In the genomic region with DNA sequence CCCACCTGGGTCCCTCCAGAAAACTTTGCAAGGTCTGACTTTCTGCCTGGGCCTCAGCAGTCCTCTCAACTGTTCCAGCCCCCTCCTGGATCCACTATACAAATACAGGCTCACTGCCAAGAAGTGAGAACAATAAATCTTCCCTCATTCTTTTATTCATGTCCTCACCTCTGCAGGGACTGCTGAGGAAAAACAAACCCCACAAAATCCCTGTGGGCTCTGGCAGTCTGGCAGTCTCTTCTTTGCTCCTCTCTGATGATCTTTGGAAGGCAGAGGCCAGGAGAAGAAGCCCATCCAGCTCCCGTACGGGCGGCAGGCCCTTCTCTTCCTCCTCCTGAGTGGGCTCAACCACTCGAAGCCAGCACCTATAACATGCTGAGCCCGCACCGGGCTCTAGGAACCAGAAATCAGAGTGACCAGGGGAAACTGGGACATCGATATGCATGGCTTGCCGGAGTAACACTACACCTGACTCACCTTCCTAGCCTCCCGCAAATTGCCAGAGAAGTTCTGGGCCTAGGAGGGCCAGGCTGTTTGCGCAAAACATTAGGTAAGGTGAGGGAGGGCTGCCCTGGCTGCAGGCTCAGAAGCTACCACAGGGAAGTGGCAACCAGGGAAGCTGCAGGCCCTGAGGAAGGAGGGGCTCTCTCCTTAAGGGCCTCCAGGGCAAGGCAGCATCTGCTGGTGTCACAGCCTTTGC, we compare ENCODE assay signal across 17 cellular contexts. TPM values are rescaled to one million over a fixed set of nuclear protein-coding genes. Genes with fewer than 3 reads are reported as not detected.
A peak's percentile ranks its signal among the peaks of the same experiment; 100 is the strongest.
DNase-seq lines count a peak whose midpoint lies in the region; TF ChIP-seq lines count a peak whose summit lies in the region.
"Had no signal": no experiment of that assay in that cellular context is flagged by ENCODE, and none has a peak within 500 bp of the region (broad histone marks: within the 10 kb centered on the region; RNA-seq: fewer than 3 reads in every experiment).

No MANE protein-coding gene starts in this region.

- H3K27ac Mint-ChIP-seq in endodermal cell = peak overlapping the region; percentile 83
- H3K27ac Mint-ChIP-seq: activated naive CD4-positive, alpha-beta T cell treated with anti-CD3 and anti-CD28 coated beads, Interleukin-2, amount 50 U/mL, for 72 hours; CD4-positive, CD25-positive, alpha-beta regulatory T cell; natural killer cell; stimulated activated memory B cell treated with anti-CD40 and anti-IgM and Interleukin-4, amounts not matched to agents 10 μg/mL and 1 μg/mL and 100 μg/mL, for 72 hours; T-cell had no signal

- TF ChIP-seq CTCF in endodermal cell (conservative IDR thresholded peaks at IDR 0.05) (no peak), coronary artery (IDR thresholded peaks at IDR 0.05) (no peak)

- no peak overlapping the region for H3K4me3 Mint-ChIP-seq in endodermal cell
- H3K4me3 Mint-ChIP-seq: CD4-positive, CD25-positive, alpha-beta regulatory T cell; natural killer cell; stimulated activated memory B cell treated with anti-CD40 and anti-IgM and Interleukin-4, amounts not matched to agents 10 μg/mL and 1 μg/mL and 100 μg/mL, for 72 hours; T-cell had no signal

- H3K4me3 ChIP-seq in endodermal cell (ENCODE audit: low read length) = no peak overlapping the region
- no peak overlapping the region for H3K4me3 ChIP-seq in coronary artery

- H3K27me3 ChIP-seq in endodermal cell (ENCODE audit: control insufficient read depth, insufficient read depth, low read length, poor library complexity, severe bottlenecking) = no peaks in the 10 kb centered on the region

- H3K27ac ChIP-seq in endodermal cell (ENCODE audit: low read depth, low read length) (peak overlapping the region; percentile 16), coronary artery (no peak overlapping the region)
- H3K27ac ChIP-seq: 22Rv1 had no signal

- 82 to 100% methylated on average over 4 to 10 of the region's 10 CpGs for WGBS in endodermal cell (ENCODE audit: insufficient coverage in 1 of 2, insufficient read length in 1 of 2), 2 experiments

- no peaks in the 10 kb centered on the region for H3K36me3 ChIP-seq in endodermal cell (ENCODE audit: control insufficient read depth, insufficient read depth, low read length)

- DNase-seq in DMS 273 (lab: John Stamatoyannopoulos, UW; ENCODE audit: unreplicated experiment) (peak; percentile 8), DMS 273 treated with DMSO at 0.1 percent for 48 hours (lab: John Stamatoyannopoulos, UW) (no peak), NCI-H2227 (lab: John Stamatoyannopoulos, UW; ENCODE audit: unreplicated experiment) (peak; percentile 17), endodermal cell (peak; percentile 75), renal cortical epithelial cell (ENCODE audit: low read depth) (peak; percentile 73), activated T-cell treated with anti-CD3 and anti-CD28 coated beads for 4 hours (no peak), cerebellar nuclear complex (lab: John Stamatoyannopoulos, UW) (no peak), coronary artery (ENCODE audit: low spot score) (no peak)
- DNase-seq: activated CD4-positive, alpha-beta T cell treated with anti-CD3 and anti-CD28 coated beads for 1 hour; activated CD8-positive, alpha-beta memory T cell treated with anti-CD3 and anti-CD28 coated beads, Interleukin-2, amount 50 U/mL, for 48 hours; CD4-positive, CD25-positive, alpha-beta regulatory T cell; natural killer cell; OCI-M1; T-cell had no signal

- no peaks in the 10 kb centered on the region for H3K36me3 Mint-ChIP-seq in endodermal cell (ENCODE audit: low read depth)
- H3K36me3 Mint-ChIP-seq: activated naive CD4-positive, alpha-beta T cell treated with anti-CD3 and anti-CD28 coated beads, Interleukin-2, amount 50 U/mL, for 72 hours; natural killer cell; stimulated activated memory B cell treated with anti-CD40 and anti-IgM and Interleukin-4, amounts not matched to agents 10 μg/mL and 1 μg/mL and 100 μg/mL, for 72 hours; T-cell had no signal

- H3K9me3 ChIP-seq in endodermal cell (ENCODE audit: control insufficient read depth, low read length) = no peaks in the 10 kb centered on the region

- H3K4me1 Mint-ChIP-seq in endodermal cell = peaks cover 38% of the 10 kb centered on the region
- H3K4me1 Mint-ChIP-seq: natural killer cell, T-cell had no signal

- H3K4me1 ChIP-seq in endodermal cell (ENCODE audit: control insufficient read depth, insufficient read depth, low read length) = peaks cover 29% of the 10 kb centered on the region

- H3K27me3 Mint-ChIP-seq in endodermal cell (ENCODE audit: insufficient read depth) = no peaks in the 10 kb centered on the region
- H3K27me3 Mint-ChIP-seq: CD4-positive, CD25-positive, alpha-beta regulatory T cell had no signal

- H3K9ac ChIP-seq in endodermal cell (ENCODE audit: extremely low read depth, low read length, poor library complexity, severe bottlenecking) = no peak overlapping the region

- no peaks in the 10 kb centered on the region for H3K9me3 Mint-ChIP-seq in endodermal cell
- H3K9me3 Mint-ChIP-seq: activated naive CD4-positive, alpha-beta T cell treated with anti-CD3 and anti-CD28 coated beads, Interleukin-2, amount 50 U/mL, for 72 hours; natural killer cell; stimulated activated memory B cell treated with anti-CD40 and anti-IgM and Interleukin-4, amounts not matched to agents 10 μg/mL and 1 μg/mL and 100 μg/mL, for 72 hours; T-cell had no signal

RNA-seq across cellular contexts. Expression of a gene that starts 24.2 kb away (rescaled TPM):
- total RNA-seq in endodermal cell (1 to 10 TPM; 1.0 to 1.2 TPM), renal cortical epithelial cell (not detected in 2 replicates)
- 2.9 TPM for polyA plus RNA-seq in endodermal cell (2013, experiment 1 of 2)
- 2.3 TPM for polyA plus RNA-seq in endodermal cell (2013, experiment 2 of 2)

Comparison
In these comparisons a context has a peak if more than half of its experiments do, and no peak if none do; other contexts are left out.
1. DNase-seq: peak in DMS 273 (single experiment), NCI-H2227 (single experiment), endodermal cell (single experiment) and renal cortical epithelial cell (single experiment); none in DMS 273 treated with DMSO at 0.1 percent for 48 hours (single experiment), activated T-cell treated with anti-CD3 and anti-CD28 coated beads for 4 hours (single experiment), cerebellar nuclear complex (0 of 2) and coronary artery (single experiment).